Comparison of ENCODE assay signal across 8 cellular contexts in genomic region chr3:147191795-147192385, GRCh38.
DNase-seq lines count a peak whose midpoint lies in the region; ATAC-seq, FAIRE-seq and TF ChIP-seq lines count a peak whose summit lies in the region.

No MANE protein-coding gene starts in this region.

- H3K4me1 ChIP-seq in PC-3 (ENCODE audit: insufficient read depth, low read length) (no peaks in the 10 kb centered on the region), endothelial cell of umbilical vein (ENCODE audit: control insufficient read depth, extremely low read depth, insufficient read depth, low read length) (no peaks in the 10 kb centered on the region)

- H4K20me1 ChIP-seq in PC-3 (ENCODE audit: low read length) (no peaks in the 10 kb centered on the region), endothelial cell of umbilical vein (replicated peaks; ENCODE audit: control insufficient read depth, extremely low read depth, insufficient read depth, low read length) (no peaks in the 10 kb centered on the region)

- FAIRE-seq in endothelial cell of umbilical vein (lab: Jason Lieb, UNC), result peak; percentile 85

- H3K9me3 Mint-ChIP-seq in osteocyte (ENCODE audit: unreplicated experiment), result peaks cover 7% of the 10 kb centered on the region
- no peaks in the 10 kb centered on the region for H3K9me3 Mint-ChIP-seq in activated naive CD8-positive, alpha-beta T cell treated with anti-CD3 and anti-CD28 coated beads, Interleukin-2, amount 50 U/mL, for 24 hours

- peaks cover 2% of the 10 kb centered on the region for H3K36me3 Mint-ChIP-seq in osteocyte (ENCODE audit: unreplicated experiment)
- H3K36me3 Mint-ChIP-seq in activated naive CD8-positive, alpha-beta T cell treated with anti-CD3 and anti-CD28 coated beads, Interleukin-2, amount 50 U/mL, for 24 hours (ENCODE audit: low read depth), result no peaks in the 10 kb centered on the region

- TF ChIP-seq POLR2A in endothelial cell of umbilical vein (IDR thresholded peaks at IDR 0.05; ENCODE audit: low read depth, low read length), result no peak

- peak; percentile 80 for TF ChIP-seq CTCF in AG09309 (IDR thresholded peaks at IDR 0.05; ENCODE audit: control insufficient read depth, insufficient read depth, low read depth, low read length, missing control alignments)
- TF ChIP-seq CTCF in PC-3 (conservative IDR thresholded peaks at IDR 0.05; ENCODE audit: low read depth, low read length), result peak; percentile 85
- TF ChIP-seq CTCF in endothelial cell of umbilical vein (IDR thresholded peaks at IDR 0.05; ENCODE audit: extremely low read depth in 1 of 2, insufficient read depth in 1 of 2, low read depth in 1 of 2, low read length in 2 of 2), result peak; percentile 67 to 71
- TF ChIP-seq CTCF in osteocyte (IDR thresholded peaks at IDR 0.05), result peak; percentile 86

- peak; percentile 87 for ATAC-seq in GM18502 (IDR thresholded peaks at IDR 0.05; ENCODE audit: poor library complexity, unreplicated experiment)
- ATAC-seq in HG03442 (IDR thresholded peaks at IDR 0.05; ENCODE audit: unreplicated experiment), result peak; percentile 71
- peak; percentile 63; the same call in 1 of the 2 replicates for ATAC-seq in PC-3
- no peak for ATAC-seq in activated naive CD8-positive, alpha-beta T cell treated with anti-CD3 and anti-CD28 coated beads, Interleukin-2, amount 50 U/mL, for 24 hours

- POLR2A ChIA-PET in PC-3 (lab: Charles Lee; ENCODE audit: unreplicated experiment), result no interaction called here
- POLR2A ChIA-PET in endothelial cell of umbilical vein (lab: Charles Lee), result no interaction called here

- no peak overlapping the region for H3K27ac ChIP-seq in PC-3 (ENCODE audit: low read length)
- H3K27ac ChIP-seq in endothelial cell of umbilical vein (ENCODE audit: insufficient read depth, low read depth, low read length), result no peak overlapping the region

- no peaks in the 10 kb centered on the region for H3K27me3 Mint-ChIP-seq in osteocyte (ENCODE audit: unreplicated experiment)
- no peaks in the 10 kb centered on the region for H3K27me3 Mint-ChIP-seq in activated naive CD8-positive, alpha-beta T cell treated with anti-CD3 and anti-CD28 coated beads, Interleukin-2, amount 50 U/mL, for 24 hours

- H3K9ac ChIP-seq in PC-3 (ENCODE audit: low read length) (no peak overlapping the region), endothelial cell of umbilical vein (replicated peaks; ENCODE audit: extremely low read depth, insufficient read depth, low read length) (no peak overlapping the region)

- H3K4me1 Mint-ChIP-seq in osteocyte (ENCODE audit: unreplicated experiment), result peaks cover 5% of the 10 kb centered on the region
- H3K4me1 Mint-ChIP-seq in activated naive CD8-positive, alpha-beta T cell treated with anti-CD3 and anti-CD28 coated beads, Interleukin-2, amount 50 U/mL, for 24 hours, result no peaks in the 10 kb centered on the region

- no peaks in the 10 kb centered on the region for H3K36me3 ChIP-seq in PC-3 (ENCODE audit: low read depth, low read length)
- no peaks in the 10 kb centered on the region for H3K36me3 ChIP-seq in endothelial cell of umbilical vein (ENCODE audit: control insufficient read depth in 2 of 2, extremely low read depth in 1 of 2, insufficient read depth in 2 of 2, low read length in 2 of 2)

- H3K79me2 ChIP-seq in PC-3 (ENCODE audit: low read length) (no peaks in the 10 kb centered on the region), endothelial cell of umbilical vein (ENCODE audit: control insufficient read depth, insufficient read depth, low read length) (no peaks in the 10 kb centered on the region)

- DNase-seq in AG09309 (ENCODE audit: low read depth) (peak; percentile 52), PC-3 (peak; percentile 82), endothelial cell of umbilical vein (ENCODE audit: low read depth, low spot score) (peak; percentile 82), osteocyte (ENCODE audit: extremely low spot score, unreplicated experiment) (no peak), cortex of kidney (lab: John Stamatoyannopoulos, UW) (no peak)
- no peak for DNase-seq in activated naive CD8-positive, alpha-beta T cell treated with anti-CD3 and anti-CD28 coated beads, Interleukin-2, amount 50 U/mL, for 24 hours

- H3F3A ChIP-seq in PC-3 (ENCODE audit: low read length, unreplicated experiment), result no peaks in the 10 kb centered on the region

- H3K4me3 ChIP-seq in AG09309 (ENCODE audit: control insufficient read depth, low read depth, low read length) (no peak overlapping the region), PC-3 (ENCODE audit: low read length) (no peak overlapping the region), endothelial cell of umbilical vein (replicated peaks in 1 of 3; ENCODE audit: insufficient read depth in 1 of 3, low read depth in 1 of 3, low read length in 3 of 3) (no peak overlapping the region)

- H3K9me1 ChIP-seq in endothelial cell of umbilical vein (replicated peaks; ENCODE audit: control insufficient read depth, extremely low read depth, insufficient read depth, low read length), result no peaks in the 10 kb centered on the region

- dilution Hi-C loops in endothelial cell of umbilical vein (cut with MboI; ENCODE audit: extremely low pct_ligation_motif_present, low sequenced_read_pairs), result no loop called here

- H3K9me3 ChIP-seq in PC-3 (ENCODE audit: low read length) (no peaks in the 10 kb centered on the region), endothelial cell of umbilical vein (replicated peaks; ENCODE audit: control insufficient read depth, insufficient read depth, low read length) (no peaks in the 10 kb centered on the region)

- H3K4me2 ChIP-seq in PC-3 (ENCODE audit: low read length), result no peak overlapping the region
- H3K4me2 ChIP-seq in endothelial cell of umbilical vein (ENCODE audit: insufficient read depth, low read length), result no peak overlapping the region

- no peak overlapping the region for H2AFZ ChIP-seq in PC-3 (ENCODE audit: low read length)
- H2AFZ ChIP-seq in endothelial cell of umbilical vein (ENCODE audit: low read depth, low read length), result no peak overlapping the region

- H3K27me3 ChIP-seq in PC-3 (ENCODE audit: low read length) (no peaks in the 10 kb centered on the region), endothelial cell of umbilical vein (ENCODE audit: control insufficient read depth in 2 of 2, insufficient read depth in 2 of 2, low read length in 2 of 2) (no peaks in the 10 kb centered on the region)

- H3K4me3 Mint-ChIP-seq in osteocyte (ENCODE audit: unreplicated experiment), result no peak overlapping the region
- H3K4me3 Mint-ChIP-seq in activated naive CD8-positive, alpha-beta T cell treated with anti-CD3 and anti-CD28 coated beads, Interleukin-2, amount 50 U/mL, for 24 hours, result no peak overlapping the region

- no peaks in the 10 kb centered on the region for H3K9me2 ChIP-seq in PC-3 (replicated peaks; ENCODE audit: low read length)

- CTCF ChIA-PET in PC-3 (lab: Charles Lee) (interaction anchor here (1.3 kb wide), 1 partner anchor 374 kb away, joined by 6 read pairs; no protein-coding TSS in a partner anchor), endothelial cell of umbilical vein (lab: Charles Lee) (interaction anchor here (0.6 to 3.1 kb wide), 27 partner anchors 10 to 553 kb away, joined by 3 to 71 read pairs (median 4); no protein-coding TSS in a partner anchor)

- no TSS peak for BruUV-seq in PC-3 (replicated peaks; lab: Mats Ljungman, UMichigan)
- no TSS peak for BruUV-seq in endothelial cell of umbilical vein (replicated peaks; lab: Mats Ljungman, UMichigan)

- intact Hi-C loops in PC-3 (cut with micrococcal nuclease), result loop anchor here (1.0 to 2.0 kb wide), 4 partner anchors 72 to 551 kb away; no protein-coding TSS in a partner anchor
- intact Hi-C loops in endothelial cell of umbilical vein (cut with micrococcal nuclease), result loop anchor here (1.0 to 2.0 kb wide), 5 partner anchors 72 to 601 kb away; no protein-coding TSS in a partner anchor

- H3K27ac Mint-ChIP-seq in osteocyte (ENCODE audit: unreplicated experiment), result no peak overlapping the region
- H3K27ac Mint-ChIP-seq in activated naive CD8-positive, alpha-beta T cell treated with anti-CD3 and anti-CD28 coated beads, Interleukin-2, amount 50 U/mL, for 24 hours, result no peak overlapping the region

TF ChIP-seq in endothelial cell of umbilical vein, 7 proteins besides CTCF, POLR2A, EP300 and RAD21:
- TF ChIP-seq GATA2 (IDR thresholded peaks at IDR 0.05; ENCODE audit: insufficient read depth, insufficient read length, low read depth, low read length) (no peak), EZH2 (IDR thresholded peaks at IDR 0.05; ENCODE audit: borderline replicate concordance, low read depth, low read length, severe bottlenecking) (no peak), POLR2AphosphoS5 (IDR thresholded peaks at IDR 0.05; ENCODE audit: insufficient read depth, low read depth, low read length) (no peak), FOS (IDR thresholded peaks at IDR 0.05; ENCODE audit: borderline replicate concordance, insufficient read depth, low read length) (no peak), MYC (IDR thresholded peaks at IDR 0.05; ENCODE audit: low read depth, low read length) (no peak), JUN (IDR thresholded peaks at IDR 0.05; ENCODE audit: borderline replicate concordance, insufficient read depth, insufficient read length, low read depth) (no peak), MAX (IDR thresholded peaks at IDR 0.05; ENCODE audit: insufficient read depth, insufficient read length) (no peak)

Comparison
In these comparisons a context has a peak if more than half of its experiments do, and no peak if none do; other contexts are left out.
1. DNase-seq: peak in AG09309 (single experiment), PC-3 (single experiment) and endothelial cell of umbilical vein (single experiment); none in osteocyte (single experiment), activated naive CD8-positive, alpha-beta T cell treated with anti-CD3 and anti-CD28 coated beads, Interleukin-2, amount 50 U/mL, for 24 hours (single experiment) and cortex of kidney (single experiment).
2. Peak in every context shown above with its lines, with median percentiles within 50 percentile points of each other: CTCF ChIP-seq.